18 cellular contexts compared by ENCODE assay signal in genomic region chr17:40278414-40278813, GRCh38.
"Had no signal": no experiment of that assay in that cellular context is flagged by ENCODE, and none has a peak within 500 bp of the region (broad histone marks: within the 10 kb centered on the region; RNA-seq: fewer than 3 reads in every experiment).

No MANE protein-coding gene starts in this region.

- H3K4me3 Mint-ChIP-seq: activated naive CD4-positive, alpha-beta T cell treated with anti-CD3 and anti-CD28 coated beads, Interleukin-2, amount 10 ng/mL, durations not matched to agents 7 days and 5 days; natural killer cell; type B pancreatic cell had no signal

- H3K36me3 Mint-ChIP-seq: natural killer cell had no signal

- H3K9me3 Mint-ChIP-seq: activated naive CD4-positive, alpha-beta T cell treated with anti-CD3 and anti-CD28 coated beads, Interleukin-2, amount 10 ng/mL, durations not matched to agents 7 days and 5 days; natural killer cell; type B pancreatic cell had no signal

- H3K4me3 ChIP-seq: body of pancreas, suprapubic skin had no signal

- ATAC-seq: body of pancreas, natural killer cell had no signal

- H3K27me3 Mint-ChIP-seq: activated naive CD4-positive, alpha-beta T cell treated with anti-CD3 and anti-CD28 coated beads, Interleukin-2, amount 10 ng/mL, durations not matched to agents 7 days and 5 days; type B pancreatic cell had no signal

- H3K27ac Mint-ChIP-seq: activated naive CD4-positive, alpha-beta T cell treated with anti-CD3 and anti-CD28 coated beads, Interleukin-2, amount 10 ng/mL, durations not matched to agents 7 days and 5 days; type B pancreatic cell had no signal

- FAIRE-seq: frontal cortex had no signal

- H3K27me3 ChIP-seq: body of pancreas, neutrophil, suprapubic skin had no signal

- DNase-seq: activated CD4-positive, CD25-positive, alpha-beta regulatory T cell; activated naive CD4-positive, alpha-beta T cell treated with anti-CD3 and anti-CD28 coated beads, Interleukin-2, amount 10 ng/mL, durations not matched to agents 7 days and 5 days; amygdala; body of pancreas; effector CD8-positive, alpha-beta T cell; head of caudate nucleus; kidney glomerular epithelial cell; mesendoderm; natural killer cell; retina; stimulated activated CD4-positive, alpha-beta T cell treated with anti-CD3 and anti-CD28 coated beads, Interleukin-12 subunit alpha, Interleukin-12 subunit beta, amount 100 ng/mL, for 4 hours; stimulated activated CD4-positive, alpha-beta T cell treated with anti-CD3 and anti-CD28 coated beads, Interleukin-2, amount 100 ng/mL, for 24 hours; stimulated activated naive CD4-positive, alpha-beta T cell; SW 1271 had no signal
